Comparison of ENCODE assay signal across 1 cellular context in genomic region chr6:10400330-10400729, GRCh38.
TF ChIP-seq lines count a peak whose summit lies in the region.

No MANE protein-coding gene starts in this region.

TF ChIP-seq in H1, 55 proteins besides CTCF, POLR2A, EP300 and RAD21:
- TF ChIP-seq SUZ12 (IDR thresholded peaks at IDR 0.05; ENCODE audit: low read length) (peak; percentile 57), TAF1 (IDR thresholded peaks at IDR 0.05; ENCODE audit: low read depth, low read length) (no peak), CBX8 (IDR thresholded peaks at IDR 0.05; ENCODE audit: borderline replicate concordance, low read depth, low read length) (no peak), SP1 (IDR thresholded peaks at IDR 0.05; ENCODE audit: low read depth, low read length) (0 out of 2 replicates have a peak, but pooled peaks have one; percentile 31), RNF2 (IDR thresholded peaks at IDR 0.05; ENCODE audit: borderline replicate concordance, low read depth, low read length, missing control alignments, poor library complexity, severe bottlenecking) (peak; percentile 38), EZH2 (IDR thresholded peaks at IDR 0.05; ENCODE audit: low read depth, low read length, severe bottlenecking) (peak; percentile 52), CHD2 (IDR thresholded peaks at IDR 0.05; ENCODE audit: low read length) (no peak), ATF3 (IDR thresholded peaks at IDR 0.05; ENCODE audit: insufficient read depth, low read depth, low read length) (no peak), POLR2AphosphoS5 (IDR thresholded peaks at IDR 0.05; ENCODE audit: low read depth, low read length) (no peak)
